Comparison of ENCODE assay signal across 8 cellular contexts in the genomic region with DNA sequence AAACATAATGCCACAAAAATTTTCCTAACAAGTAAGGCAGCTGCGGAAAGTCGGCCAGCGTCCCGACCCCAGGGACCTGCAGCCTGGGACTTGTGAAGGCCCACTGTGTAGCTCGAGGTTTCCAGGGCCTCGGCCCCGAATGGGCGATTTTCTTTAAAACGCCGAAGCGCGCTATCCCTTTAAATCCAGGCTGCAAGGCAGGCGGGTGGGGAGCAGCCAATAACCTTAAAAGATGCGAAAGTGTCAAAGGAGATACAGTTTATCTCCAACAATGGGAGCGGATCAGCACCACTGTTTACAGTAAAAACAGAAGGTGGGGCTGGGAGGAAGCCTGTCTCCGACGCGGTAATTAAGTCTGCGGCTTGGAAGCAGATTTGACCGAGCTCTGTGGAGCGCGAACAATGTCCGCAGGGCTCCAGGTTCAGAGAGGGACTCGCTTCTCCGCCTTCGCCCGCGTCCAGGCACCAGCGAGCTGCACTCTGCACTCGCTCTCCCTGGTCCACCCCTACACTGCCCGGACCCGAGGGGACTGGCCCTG. TPM values are rescaled to one million over a fixed set of nuclear protein-coding genes. Genes with fewer than 3 reads are reported as not detected.
A peak's percentile ranks its signal among the peaks of the same experiment; 100 is the strongest.
DNase-seq lines count a peak whose midpoint lies in the region; TF ChIP-seq lines count a peak whose summit lies in the region.

No MANE protein-coding gene starts in this region.

- POLR2A ChIA-PET in activated CD4-positive, alpha-beta memory T cell treated with anti-CD3 and anti-CD28 coated beads for 36 hours (lab: Charles Lee): interaction anchor here (1.5 to 1.7 kb wide), 2 partner anchors 78 to 1073 kb away, joined by 3 to 12 read pairs; a partner anchor contains a TSS

- CTCF ChIA-PET in activated CD4-positive, alpha-beta memory T cell treated with anti-CD3 and anti-CD28 coated beads for 36 hours (lab: Charles Lee): interaction anchor here (1.0 to 2.0 kb wide), 4 partner anchors 9 to 86 kb away, joined by 3 to 5 read pairs (median 3); no protein-coding TSS in a partner anchor

- H3K27ac Mint-ChIP-seq in activated CD4-positive, alpha-beta memory T cell treated with anti-CD3 and anti-CD28 coated beads for 36 hours: no peak overlapping the region
- H3K27ac Mint-ChIP-seq in nephron progenitor cell: peak overlapping the region; percentile 93

- H3K36me3 Mint-ChIP-seq in activated CD4-positive, alpha-beta memory T cell treated with anti-CD3 and anti-CD28 coated beads for 36 hours: peaks cover 5% of the 10 kb centered on the region
- H3K36me3 Mint-ChIP-seq in nephron progenitor cell (ENCODE audit: low read depth): peaks cover 9% of the 10 kb centered on the region

- no peak for TF ChIP-seq CTCF in fibroblast of the aortic adventitia (IDR thresholded peaks at IDR 0.05; ENCODE audit: insufficient read depth, low read length)
- TF ChIP-seq CTCF in nephron progenitor cell (IDR thresholded peaks at IDR 0.05): no peak

- peaks cover 18% of the 10 kb centered on the region for H3K27me3 Mint-ChIP-seq in activated CD4-positive, alpha-beta memory T cell treated with anti-CD3 and anti-CD28 coated beads for 36 hours
- H3K27me3 Mint-ChIP-seq in nephron progenitor cell (ENCODE audit: low read depth, poor library complexity): peaks cover 7% of the 10 kb centered on the region

- H3K9me3 Mint-ChIP-seq in activated CD4-positive, alpha-beta memory T cell treated with anti-CD3 and anti-CD28 coated beads for 36 hours: no peaks in the 10 kb centered on the region
- H3K9me3 Mint-ChIP-seq in nephron progenitor cell: no peaks in the 10 kb centered on the region

- H3K4me3 Mint-ChIP-seq in activated CD4-positive, alpha-beta memory T cell treated with anti-CD3 and anti-CD28 coated beads for 36 hours: peak overlapping the region; percentile 84
- peak overlapping the region; percentile 95 for H3K4me3 Mint-ChIP-seq in nephron progenitor cell

- peak overlapping the region; percentile 87 for H3K4me3 ChIP-seq in fibroblast of the aortic adventitia (ENCODE audit: low read depth, low read length)

- intact Hi-C loops in activated CD4-positive, alpha-beta memory T cell treated with anti-CD3 and anti-CD28 coated beads for 36 hours (cut with micrococcal nuclease): loop anchor here (1.0 to 10.0 kb wide), 11 partner anchors 50 to 1084 kb away; a partner anchor contains a TSS

- peak; percentile 10 for DNase-seq in activated gamma-delta T cell (lab: John Stamatoyannopoulos, UW)
- no peak for DNase-seq in activated gamma-delta T cell treated with Interleukin-2 at 50 U/mL for 16 hours
- DNase-seq in NCI-H1092 (lab: John Stamatoyannopoulos, UW): peak; percentile 21
- DNase-seq in activated CD4-positive, alpha-beta memory T cell treated with anti-CD3 and anti-CD28 coated beads for 36 hours: no peak
- peak; percentile 65 for DNase-seq in fibroblast of the aortic adventitia (ENCODE audit: low read depth)
- DNase-seq in nephron progenitor cell: no peak
- no peak for DNase-seq in NCI-H187 treated with DMSO at 0.1 percent for 48 hours (lab: John Stamatoyannopoulos, UW)
- no peak for DNase-seq in occipital lobe (lab: John Stamatoyannopoulos, UW)

- H3K4me1 Mint-ChIP-seq in activated CD4-positive, alpha-beta memory T cell treated with anti-CD3 and anti-CD28 coated beads for 36 hours (ENCODE audit: low read depth): peaks cover 42% of the 10 kb centered on the region
- H3K4me1 Mint-ChIP-seq in nephron progenitor cell: peaks cover 48% of the 10 kb centered on the region

RNA-seq across cellular contexts. Expression of a gene that starts 1.6 kb away (rescaled TPM):
- 1 to 10 TPM; 5.5 to 5.7 TPM for total RNA-seq in activated CD4-positive, alpha-beta memory T cell treated with anti-CD3 and anti-CD28 coated beads for 36 hours
- total RNA-seq in fibroblast of the aortic adventitia (ENCODE audit: low replicate concordance) (3.1 and 6.9 TPM in 2 replicates), occipital lobe (57.4 TPM)

Comparison
In these comparisons a context has a peak if more than half of its experiments do, and no peak if none do; other contexts are left out.
1. DNase-seq: peak in activated gamma-delta T cell (single experiment), NCI-H1092 (single experiment) and fibroblast of the aortic adventitia (single experiment); none in activated gamma-delta T cell treated with Interleukin-2 at 50 U/mL for 16 hours (single experiment), activated CD4-positive, alpha-beta memory T cell treated with anti-CD3 and anti-CD28 coated beads for 36 hours (single experiment), nephron progenitor cell (single experiment), NCI-H187 treated with DMSO at 0.1 percent for 48 hours (single experiment) and occipital lobe (single experiment).